28 cellular contexts compared by ENCODE assay signal in genomic region chr2:42588158-42588557, GRCh38.
"Had no signal": no experiment of that assay in that cellular context is flagged by ENCODE, and none has a peak within 500 bp of the region (broad histone marks: within the 10 kb centered on the region; RNA-seq: fewer than 3 reads in every experiment).

No MANE protein-coding gene starts in this region.

- H3K36me3 Mint-ChIP-seq: natural killer cell treated with Interleukin-12 subunit alpha and Interleukin-12 subunit beta and Interleukin-15 and Interleukin-18, amount 100 ng/mL, for 72 hours had no signal

- H3K27me3 ChIP-seq: neutrophil, pancreas, right atrium auricular region, right lobe of liver, sigmoid colon, stomach, thyroid gland, tibial nerve, upper lobe of left lung, vagina had no signal

- FAIRE-seq: pancreas, small intestine, urothelium cell line had no signal

- ATAC-seq: natural killer cell treated with Interleukin-12 subunit alpha and Interleukin-12 subunit beta and Interleukin-15 and Interleukin-18, amount 100 ng/mL, for 72 hours; pancreas; right lobe of liver; stimulated activated effector memory CD8-positive, alpha-beta T cell treated with anti-CD3 and anti-CD28 coated beads, Interleukin-12 subunit alpha, Interleukin-12 subunit beta, amount 100 ng/mL, for 72 hours; stimulated activated naive B cell treated with anti-CD40 and anti-IgM and Interleukin-4, amounts not matched to agents 10 μg/mL and 1 μg/mL and 100 μg/mL, for 72 hours had no signal

- H3K9me3 Mint-ChIP-seq: natural killer cell treated with Interleukin-12 subunit alpha and Interleukin-12 subunit beta and Interleukin-15 and Interleukin-18, amount 100 ng/mL, for 72 hours; neural crest cell; stimulated activated effector memory CD8-positive, alpha-beta T cell treated with anti-CD3 and anti-CD28 coated beads, Interleukin-12 subunit alpha, Interleukin-12 subunit beta, amount 100 ng/mL, for 72 hours; stimulated activated naive B cell treated with anti-CD40 and anti-IgM and Interleukin-4, amounts not matched to agents 10 μg/mL and 1 μg/mL and 100 μg/mL, for 72 hours; stimulated activated naive CD8-positive, alpha-beta T cell treated with anti-CD3 and anti-CD28 coated beads, Interleukin-15, Interleukin-2, amounts not matched to agents 100 ng/mL and 50 ng/mL, for 24 hours had no signal

- H3K36me3 ChIP-seq: neutrophil, pancreas, prostate gland, right atrium auricular region, thoracic aorta, thyroid gland, vagina had no signal

- H3K27ac Mint-ChIP-seq: natural killer cell treated with Interleukin-12 subunit alpha and Interleukin-12 subunit beta and Interleukin-15 and Interleukin-18, amount 100 ng/mL, for 72 hours; nephron progenitor cell; stimulated activated effector memory CD8-positive, alpha-beta T cell treated with anti-CD3 and anti-CD28 coated beads, Interleukin-12 subunit alpha, Interleukin-12 subunit beta, amount 100 ng/mL, for 72 hours; stimulated activated naive B cell treated with anti-CD40 and anti-IgM and Interleukin-4, amounts not matched to agents 10 μg/mL and 1 μg/mL and 100 μg/mL, for 72 hours; stimulated activated naive CD8-positive, alpha-beta T cell treated with anti-CD3 and anti-CD28 coated beads, Interleukin-15, Interleukin-2, amounts not matched to agents 100 ng/mL and 50 ng/mL, for 24 hours had no signal

- H3K4me3 ChIP-seq: pancreas, prostate gland, right atrium auricular region, right lobe of liver, sigmoid colon, stomach, thoracic aorta, thyroid gland, tibial nerve, upper lobe of left lung, vagina had no signal

- H3K4me1 Mint-ChIP-seq: nephron progenitor cell; neural crest cell; stimulated activated effector memory CD8-positive, alpha-beta T cell treated with anti-CD3 and anti-CD28 coated beads, Interleukin-12 subunit alpha, Interleukin-12 subunit beta, amount 100 ng/mL, for 72 hours had no signal

- H3K27me3 Mint-ChIP-seq: natural killer cell treated with Interleukin-12 subunit alpha and Interleukin-12 subunit beta and Interleukin-15 and Interleukin-18, amount 100 ng/mL, for 72 hours; stimulated activated naive B cell treated with anti-CD40 and anti-IgM and Interleukin-4, amounts not matched to agents 10 μg/mL and 1 μg/mL and 100 μg/mL, for 72 hours; stimulated activated naive CD8-positive, alpha-beta T cell treated with anti-CD3 and anti-CD28 coated beads, Interleukin-15, Interleukin-2, amounts not matched to agents 100 ng/mL and 50 ng/mL, for 24 hours had no signal

- H3K4me1 ChIP-seq: pancreas, prostate gland, right atrium auricular region, right lobe of liver, sigmoid colon, stomach, thyroid gland, tibial nerve, upper lobe of left lung, vagina had no signal

- H3K27ac ChIP-seq: neutrophil, pancreas, prostate gland, right atrium auricular region, right lobe of liver, sigmoid colon, stomach, thoracic aorta, thyroid gland, tibial nerve, upper lobe of left lung, vagina had no signal

- DNase-seq: nephron progenitor cell; nucleus accumbens; pancreas; retina; right lobe of liver; sigmoid colon; small intestine; stimulated activated CD4-positive, alpha-beta T cell treated with anti-CD3 and anti-CD28 coated beads, Interleukin-15, amount 100 ng/mL, for 24 hours; stimulated activated CD4-positive, alpha-beta T cell treated with anti-CD3 and anti-CD28 coated beads, Interleukin-2, amount 100 ng/mL, for 24 hours; stimulated activated CD4-positive, alpha-beta T cell treated with anti-CD3 and anti-CD28 coated beads, Interleukin-2, amount 100 ng/mL, for 48 hours; stimulated activated CD4-positive, alpha-beta T cell treated with anti-CD3 and anti-CD28 coated beads, Interleukin-4, amount 100 ng/mL, for 24 hours; stimulated activated naive B cell treated with anti-CD40 and anti-IgM and Interleukin-4, amounts not matched to agents 10 μg/mL and 1 μg/mL and 100 μg/mL, for 72 hours; stimulated activated naive CD4-positive, alpha-beta T cell treated with Interleukin-2 at 50 U/mL for 16 hours; stomach; thyroid gland; trophoblast cell; upper lobe of left lung had no signal

- H3K9me3 ChIP-seq: neutrophil, pancreas, prostate gland, right atrium auricular region, right lobe of liver, sigmoid colon, stomach, thoracic aorta, thyroid gland, tibial nerve, upper lobe of left lung, vagina had no signal

- H3K4me3 Mint-ChIP-seq: natural killer cell treated with Interleukin-12 subunit alpha and Interleukin-12 subunit beta and Interleukin-15 and Interleukin-18, amount 100 ng/mL, for 72 hours; nephron progenitor cell; neural crest cell; stimulated activated effector memory CD8-positive, alpha-beta T cell treated with anti-CD3 and anti-CD28 coated beads, Interleukin-12 subunit alpha, Interleukin-12 subunit beta, amount 100 ng/mL, for 72 hours; stimulated activated naive B cell treated with anti-CD40 and anti-IgM and Interleukin-4, amounts not matched to agents 10 μg/mL and 1 μg/mL and 100 μg/mL, for 72 hours; stimulated activated naive CD8-positive, alpha-beta T cell treated with anti-CD3 and anti-CD28 coated beads, Interleukin-15, Interleukin-2, amounts not matched to agents 100 ng/mL and 50 ng/mL, for 24 hours had no signal
